ENCODE assay signal across 24 cellular contexts in genomic region chr1:156448134-156448967, GRCh38.
"Had no signal": no experiment of that assay in that cellular context is flagged by ENCODE, and none has a peak within 500 bp of the region (broad histone marks: within the 10 kb centered on the region; RNA-seq: fewer than 3 reads in every experiment).

No MANE protein-coding gene starts in this region.

- H3K9me3 Mint-ChIP-seq: activated CD4-positive, alpha-beta T cell treated with anti-CD3 and anti-CD28 coated beads, Interleukin-2, amount 10 ng/mL, durations not matched to agents 24 days and 14 days; activated T-cell treated with anti-CD3 and anti-CD28 coated beads, Interleukin-2, amount 50 U/mL, for 4 hours; nephron had no signal

- DNase-seq: activated CD4-positive, alpha-beta T cell treated with anti-CD3 and anti-CD28 coated beads, Interleukin-2, amount 10 ng/mL, durations not matched to agents 24 days and 14 days; activated CD4-positive, CD25-positive, alpha-beta regulatory T cell; activated CD8-positive, alpha-beta T cell treated with anti-CD3 and anti-CD28 coated beads, Interleukin-2, amount 10 ng/mL, durations not matched to agents 7 days and 5 days; activated effector memory CD4-positive, alpha-beta T cell treated with anti-CD3 and anti-CD28 coated beads, Interleukin-2, amount 50 U/mL, for 16 hours; activated naive CD4-positive, alpha-beta T cell treated with anti-CD3 and anti-CD28 coated beads, Interleukin-2, amount 50 U/mL, for 16 hours; activated T-cell treated with anti-CD3 and anti-CD28 coated beads, Interleukin-2, amount 50 U/mL, for 4 hours; adrenal gland; cerebellar nuclear complex; effector CD4-positive, alpha-beta T cell; gastrocnemius medialis; heart right ventricle; left cardiac atrium; lower lobe of right lung; midbrain; sigmoid colon; spleen; stimulated activated naive CD4-positive, alpha-beta T cell; T-helper 9 cell; transverse colon had no signal

- H3K9me3 ChIP-seq: adrenal gland, gastrocnemius medialis, heart right ventricle, lower lobe of right lung, sigmoid colon, spleen, suprapubic skin, transverse colon had no signal

- H3K4me1 Mint-ChIP-seq: nephron had no signal

- H3K36me3 ChIP-seq: adrenal gland, gastrocnemius medialis, heart right ventricle, lower lobe of right lung, sigmoid colon, spleen, suprapubic skin, transverse colon had no signal

- FAIRE-seq: astrocyte, bronchial epithelial cell had no signal

- H3K27ac Mint-ChIP-seq: activated CD4-positive, alpha-beta T cell treated with anti-CD3 and anti-CD28 coated beads, Interleukin-2, amount 10 ng/mL, durations not matched to agents 24 days and 14 days; activated CD8-positive, alpha-beta T cell treated with anti-CD3 and anti-CD28 coated beads, Interleukin-2, amount 10 ng/mL, durations not matched to agents 7 days and 5 days; nephron had no signal

- H3K4me3 ChIP-seq: adrenal gland, gastrocnemius medialis, heart right ventricle, lower lobe of right lung, sigmoid colon, spleen, suprapubic skin, transverse colon had no signal

- ATAC-seq: activated CD8-positive, alpha-beta T cell treated with anti-CD3 and anti-CD28 coated beads, Interleukin-2, amount 10 ng/mL, durations not matched to agents 7 days and 5 days; esophagus mucosa; gastrocnemius medialis; heart right ventricle; left cardiac atrium; lower lobe of right lung had no signal

- H3K4me1 ChIP-seq: adrenal gland, gastrocnemius medialis had no signal

- H3K27ac ChIP-seq: adrenal gland, gastrocnemius medialis, heart right ventricle, lower lobe of right lung, sigmoid colon, spleen, suprapubic skin, transverse colon had no signal

- H3K4me3 Mint-ChIP-seq: activated CD4-positive, alpha-beta T cell treated with anti-CD3 and anti-CD28 coated beads, Interleukin-2, amount 10 ng/mL, durations not matched to agents 24 days and 14 days; activated CD8-positive, alpha-beta T cell treated with anti-CD3 and anti-CD28 coated beads, Interleukin-2, amount 10 ng/mL, durations not matched to agents 7 days and 5 days; activated T-cell treated with anti-CD3 and anti-CD28 coated beads, Interleukin-2, amount 50 U/mL, for 4 hours; nephron had no signal
